27 cellular contexts compared by ENCODE assay signal in the genomic region with DNA sequence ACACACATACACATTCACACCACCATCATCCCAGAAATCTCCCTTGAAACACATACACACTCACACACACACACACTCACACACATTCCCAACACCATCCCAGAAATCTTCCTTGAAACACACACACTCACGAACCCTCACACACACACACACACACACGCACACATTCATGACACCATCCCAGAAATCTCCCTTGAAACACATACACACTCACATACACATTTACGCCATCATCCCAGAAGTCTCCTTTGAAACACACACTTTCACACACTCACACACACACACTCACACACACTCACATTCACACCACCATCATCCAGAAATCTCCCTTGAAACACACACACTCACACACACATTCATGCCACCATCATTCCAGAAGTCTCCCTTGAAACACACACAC. TPM values are rescaled to one million over a fixed set of nuclear protein-coding genes. Genes with fewer than 3 reads are reported as not detected.
"Had no signal": no experiment of that assay in that cellular context is flagged by ENCODE, and none has a peak within 500 bp of the region (broad histone marks: within the 10 kb centered on the region; RNA-seq: fewer than 3 reads in every experiment).

No MANE protein-coding gene starts in this region.

- H3K9me3 ChIP-seq: esophagus muscularis mucosa, gastroesophageal sphincter, neutrophil, sigmoid colon, stomach, upper lobe of right lung, vagina had no signal

- H3K4me3 ChIP-seq: esophagus muscularis mucosa, gastroesophageal sphincter, sigmoid colon, skin epidermis, stomach, upper lobe of right lung, vagina had no signal

- H3K36me3 Mint-ChIP-seq: immature natural killer cell; naive thymus-derived CD4-positive, alpha-beta T cell; stimulated activated naive B cell treated with anti-CD40 and anti-IgM and Interleukin-4, amounts not matched to agents 10 μg/mL and 1 μg/mL and 100 μg/mL, for 72 hours had no signal

- ATAC-seq: effector memory CD8-positive, alpha-beta T cell; gastroesophageal sphincter; left colon; left ventricle myocardium superior; naive thymus-derived CD4-positive, alpha-beta T cell; stimulated activated naive B cell treated with anti-CD40 and anti-IgM and Interleukin-4, amounts not matched to agents 10 μg/mL and 1 μg/mL and 100 μg/mL, for 72 hours; upper lobe of right lung had no signal

- H3K27me3 ChIP-seq: esophagus muscularis mucosa, gastroesophageal sphincter, neutrophil, sigmoid colon, stomach, upper lobe of right lung, vagina had no signal

- H3K4me1 Mint-ChIP-seq: immature natural killer cell; stimulated activated naive B cell treated with anti-CD40 and anti-IgM and Interleukin-4, amounts not matched to agents 10 μg/mL and 1 μg/mL and 100 μg/mL, for 72 hours had no signal

- H3K4me3 Mint-ChIP-seq: dendritic cell treated with granulocyte-macrophage colony-stimulating factor and Interleukin-4, amounts not matched to agents 40 ng/mL and 50 ng/mL, for 4 days; effector memory CD8-positive, alpha-beta T cell; immature natural killer cell; naive thymus-derived CD4-positive, alpha-beta T cell; nephron progenitor cell; stimulated activated naive B cell treated with anti-CD40 and anti-IgM and Interleukin-4, amounts not matched to agents 10 μg/mL and 1 μg/mL and 100 μg/mL, for 72 hours had no signal

- FAIRE-seq: keratinocyte had no signal

- H3K27ac ChIP-seq: epithelial cell of prostate, esophagus muscularis mucosa, gastroesophageal sphincter, neutrophil, sigmoid colon, skin epidermis, stomach, upper lobe of right lung, vagina had no signal

- H3K27me3 Mint-ChIP-seq: dendritic cell treated with granulocyte-macrophage colony-stimulating factor and Interleukin-4, amounts not matched to agents 40 ng/mL and 50 ng/mL, for 4 days had no signal

- H3K36me3 ChIP-seq: esophagus muscularis mucosa, gastroesophageal sphincter, neutrophil, sigmoid colon, stomach, upper lobe of right lung, vagina had no signal

- DNase-seq: effector memory CD8-positive, alpha-beta T cell; glutamatergic neuron; immature natural killer cell; mesendoderm; naive thymus-derived CD4-positive, alpha-beta T cell; nephron progenitor cell; stimulated activated CD4-positive, alpha-beta T cell treated with anti-CD3 and anti-CD28 coated beads, Interleukin-2, amount 100 ng/mL, for 24 hours; stimulated activated CD4-positive, alpha-beta T cell treated with anti-CD3 and anti-CD28 coated beads, Interleukin-4, amount 100 ng/mL, for 4 hours; stimulated activated naive B cell treated with anti-CD40 and anti-IgM and Interleukin-4, amounts not matched to agents 10 μg/mL and 1 μg/mL and 100 μg/mL, for 72 hours; stomach; substantia nigra had no signal

- H3K27ac Mint-ChIP-seq: dendritic cell treated with granulocyte-macrophage colony-stimulating factor and Interleukin-4, amounts not matched to agents 40 ng/mL and 50 ng/mL, for 4 days; effector memory CD8-positive, alpha-beta T cell; immature natural killer cell; naive thymus-derived CD4-positive, alpha-beta T cell; nephron progenitor cell; stimulated activated naive B cell treated with anti-CD40 and anti-IgM and Interleukin-4, amounts not matched to agents 10 μg/mL and 1 μg/mL and 100 μg/mL, for 72 hours had no signal

- H3K9me3 Mint-ChIP-seq: dendritic cell treated with granulocyte-macrophage colony-stimulating factor and Interleukin-4, amounts not matched to agents 40 ng/mL and 50 ng/mL, for 4 days; effector memory CD8-positive, alpha-beta T cell; immature natural killer cell; naive thymus-derived CD4-positive, alpha-beta T cell; nephron progenitor cell; stimulated activated naive B cell treated with anti-CD40 and anti-IgM and Interleukin-4, amounts not matched to agents 10 μg/mL and 1 μg/mL and 100 μg/mL, for 72 hours had no signal

RNA-seq across cellular contexts. Expression of a gene that starts 0.4 kb away (rescaled TPM):
- total RNA-seq: gastroesophageal sphincter; lung microvascular endothelial cell; mononuclear cell; naive thymus-derived CD4-positive, alpha-beta T cell; osteocyte; pulmonary artery endothelial cell; sigmoid colon; stomach; upper lobe of right lung; vagina had no signal
- polyA plus RNA-seq: immature natural killer cell; keratinocyte; naive thymus-derived CD4-positive, alpha-beta T cell; stomach had no signal

RNA-seq across cellular contexts. Expression of a gene that starts 14.3 kb away (rescaled TPM):
- total RNA-seq: lung microvascular endothelial cell, mononuclear cell, pulmonary artery endothelial cell had no signal
- polyA plus RNA-seq: naive thymus-derived CD4-positive, alpha-beta T cell had no signal
